ENCODE assay signal across 13 cellular contexts in the genomic region with DNA sequence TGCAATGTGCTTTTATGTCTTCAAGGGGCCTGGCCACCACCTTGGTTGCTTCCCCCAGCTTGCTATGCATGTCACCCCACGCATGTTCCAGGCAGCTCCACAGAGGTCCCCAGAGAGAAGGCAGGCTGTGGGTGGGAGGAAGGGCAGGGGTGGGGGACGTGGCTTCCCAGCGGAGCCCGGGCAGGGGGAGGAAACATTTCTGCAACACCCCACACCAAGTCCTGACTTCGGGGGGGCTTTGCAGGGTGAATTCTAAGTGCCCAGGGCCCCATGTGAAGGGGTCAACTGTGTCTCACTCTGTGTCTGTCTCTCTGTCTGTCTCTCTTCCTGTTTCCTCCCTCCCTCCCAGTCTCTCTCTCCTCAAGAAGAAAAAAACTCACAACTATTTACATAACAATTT. TPM values are rescaled to one million over a fixed set of nuclear protein-coding genes. Genes with fewer than 3 reads are reported as not detected.
DNase-seq lines count a peak whose midpoint lies in the region; TF ChIP-seq lines count a peak whose summit lies in the region.
"Had no signal": no experiment of that assay in that cellular context is flagged by ENCODE, and none has a peak within 500 bp of the region (broad histone marks: within the 10 kb centered on the region; RNA-seq: fewer than 3 reads in every experiment).

No MANE protein-coding gene starts in this region.

- WGBS in transverse colon (ENCODE audit: low coverage in 1 of 2), 2 donors, result 34% methylated on average over 5 of the region's 5 CpGs; no CpG with 5 or more reads in 1 of the 2 donors

- H3K9me3 ChIP-seq in Karpas-422 (ENCODE audit: low read length), result no peaks in the 10 kb centered on the region
- no peaks in the 10 kb centered on the region for H3K9me3 ChIP-seq in colonic mucosa
- no peaks in the 10 kb centered on the region for H3K9me3 ChIP-seq in transverse colon
- H3K9me3 ChIP-seq: ovary had no signal

- DNase-seq in Karpas-422 (peak; percentile 54), colonic mucosa (no peak), kidney tubule cell (ENCODE audit: low spot score) (peak; percentile 49), transverse colon (no peak), DMS53 treated with DMSO at 0.1 percent for 48 hours (lab: John Stamatoyannopoulos, UW; ENCODE audit: unreplicated experiment) (no peak), NCI-H345 treated with DMSO at 0.1 percent for 48 hours (lab: John Stamatoyannopoulos, UW; ENCODE audit: unreplicated experiment) (no peak), cortex of kidney (lab: John Stamatoyannopoulos, UW) (no peak)
- DNase-seq: activated CD4-positive, alpha-beta memory T cell treated with anti-CD3 and anti-CD28 coated beads, Interleukin-2, amount 10 ng/mL, durations not matched to agents 7 days and 5 days; activated naive CD4-positive, alpha-beta T cell; cerebellar nuclear complex; KG1; NCI-H1930 had no signal

- H3K79me2 ChIP-seq in Karpas-422 (ENCODE audit: low read length), result no peaks in the 10 kb centered on the region

- H3K27me3 ChIP-seq in Karpas-422 (ENCODE audit: low read length) (no peaks in the 10 kb centered on the region), colonic mucosa (no peaks in the 10 kb centered on the region), transverse colon (no peaks in the 10 kb centered on the region)
- H3K27me3 ChIP-seq: ovary had no signal

- TF ChIP-seq CTCF in colonic mucosa (IDR thresholded peaks at IDR 0.05) (no peak), transverse colon (IDR thresholded peaks at IDR 0.05) (no peak)

- intact Hi-C loops in colonic mucosa (cut with DNase I) (no loop called here), transverse colon (cut with DNase I; ENCODE audit: low total_unique reads) (no loop called here)

- H3K4me3 ChIP-seq in Karpas-422 (ENCODE audit: low read length) (peak overlapping the region; percentile 41), colonic mucosa (no peak overlapping the region), transverse colon (no peak overlapping the region)
- H3K4me3 ChIP-seq: ovary had no signal

- no peak for TF ChIP-seq EP300 in transverse colon (IDR thresholded peaks at IDR 0.05; ENCODE audit: low read depth)

- no peaks in the 10 kb centered on the region for H4K20me1 ChIP-seq in Karpas-422 (ENCODE audit: insufficient read depth, low read depth, low read length)

- no peak for TF ChIP-seq POLR2A in transverse colon (IDR thresholded peaks at IDR 0.05)

- in situ Hi-C loops in transverse colon (cut with MboI; ENCODE audit: low pct_ligation_motif_present in 1 of 4, low pct_unique_long_range_greater_than_20kb in 1 of 4, low sequenced_read_pairs in 3 of 4), result no loop called here

- H3K27ac ChIP-seq in Karpas-422 (ENCODE audit: low read length) (no peak overlapping the region), colonic mucosa (peak overlapping the region; percentile 17), transverse colon (peak overlapping the region; percentile 19 to 91 (median 56))
- H3K27ac ChIP-seq: ovary had no signal

- H2AFZ ChIP-seq in Karpas-422 (ENCODE audit: low read length), result peak overlapping the region; percentile 67; the same call in 1 of the 2 replicates

- H3K36me3 ChIP-seq in Karpas-422 (ENCODE audit: insufficient read depth, low read length), result no peaks in the 10 kb centered on the region
- no peaks in the 10 kb centered on the region for H3K36me3 ChIP-seq in colonic mucosa
- H3K36me3 ChIP-seq in transverse colon, result no peaks in the 10 kb centered on the region
- H3K36me3 ChIP-seq: ovary had no signal

- H3K9ac ChIP-seq in Karpas-422 (ENCODE audit: low read length), result peak overlapping the region; percentile 55
- H3K9ac ChIP-seq in colonic mucosa (ENCODE audit: low read depth in 2 of 2, low read length in 2 of 2), result no peak overlapping the region

- H3K4me2 ChIP-seq in Karpas-422 (ENCODE audit: low read depth, low read length, poor library complexity, severe bottlenecking), result peak overlapping the region; percentile 66

- H3K9me2 ChIP-seq in Karpas-422 (replicated peaks; ENCODE audit: insufficient read depth, low read length), result no peaks in the 10 kb centered on the region

- peaks cover 22% of the 10 kb centered on the region for H3K4me1 ChIP-seq in Karpas-422 (ENCODE audit: low read length)
- no peaks in the 10 kb centered on the region for H3K4me1 ChIP-seq in colonic mucosa
- H3K4me1 ChIP-seq in transverse colon, result peaks cover 0 to 20% (median 4%) of the 10 kb centered on the region in 4 donors

RNA-seq across cellular contexts. Expression of a gene that starts 39.6 kb away (rescaled TPM):
- total RNA-seq in Karpas-422 (2014; rRNA removed; shearing (Covaris generic); ENCODE audit: low replicate concordance), result 9.6 and 25.9 TPM in 2 replicates
- total RNA-seq in colonic mucosa (100 to 1,000 TPM; 143 to 231 TPM), transverse colon (100 to 1,000 TPM; 122 to 477 (median 253) TPM)

RNA-seq across cellular contexts. Expression of a gene that starts 49.7 kb away (rescaled TPM):
- 26.9 and 33.8 TPM in 2 replicates for total RNA-seq in Karpas-422 (2014; rRNA removed; shearing (Covaris generic); ENCODE audit: low replicate concordance)
- total RNA-seq in colonic mucosa (10 to 100 TPM; 12.8 to 22.0 TPM), transverse colon (10 to 100 TPM in 3 of 4 donors, 1 to 10 TPM in 1; 9.0 to 44.9 (median 20.4) TPM)

Comparison
In these comparisons a context has a peak if more than half of its experiments do, and no peak if none do; other contexts are left out.
1. DNase-seq: peak in Karpas-422 (single experiment) and kidney tubule cell (single experiment); none in colonic mucosa (single experiment), transverse colon (single experiment), DMS53 treated with DMSO at 0.1 percent for 48 hours (single experiment), NCI-H345 treated with DMSO at 0.1 percent for 48 hours (single experiment) and cortex of kidney (single experiment).